Comparison of ENCODE assay signal across 1 cellular context in genomic region chr2:169798718-169799495, GRCh38.
A peak's percentile ranks its signal among the peaks of the same experiment; 100 is the strongest.
TF ChIP-seq lines count a peak whose summit lies in the region.

SSB (plus strand) TSS chr2:169798871; CDS start chr2:169800961, 2,090 bp downstream.

TF ChIP-seq in HepG2, 621 proteins besides CTCF, POLR2A, EP300 and RAD21 (continued from another document and continues in another):
- TF ChIP-seq, protein P1, sequence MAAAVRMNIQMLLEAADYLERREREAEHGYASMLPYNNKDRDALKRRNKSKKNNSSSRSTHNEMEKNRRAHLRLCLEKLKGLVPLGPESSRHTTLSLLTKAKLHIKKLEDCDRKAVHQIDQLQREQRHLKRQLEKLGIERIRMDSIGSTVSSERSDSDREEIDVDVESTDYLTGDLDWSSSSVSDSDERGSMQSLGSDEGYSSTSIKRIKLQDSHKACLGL (CRISPR knock-in tag; IDR thresholded peaks at IDR 0.05): peak; percentile 84; the same call in 1 of the 2 replicates
- peak; percentile 49 for TF ChIP-seq ELF1 (CRISPR knock-in tag; IDR thresholded peaks at IDR 0.05)
- peak; percentile 66; the same call in 1 of the 2 replicates for TF ChIP-seq CAMTA2 (CRISPR knock-in tag; IDR thresholded peaks at IDR 0.05; ENCODE audit: borderline replicate concordance)
- peak; percentile 67; the same call in 1 of the 2 replicates for TF ChIP-seq SP5 (CRISPR knock-in tag; IDR thresholded peaks at IDR 0.05; ENCODE audit: borderline replicate concordance, low read depth)
- no peak for TF ChIP-seq PHF5A (CRISPR knock-in tag; IDR thresholded peaks at IDR 0.05; ENCODE audit: low read depth, unreplicated experiment)
- no peak for TF ChIP-seq JUND (CRISPR knock-in tag; IDR thresholded peaks at IDR 0.05)
- TF ChIP-seq, protein P2, sequence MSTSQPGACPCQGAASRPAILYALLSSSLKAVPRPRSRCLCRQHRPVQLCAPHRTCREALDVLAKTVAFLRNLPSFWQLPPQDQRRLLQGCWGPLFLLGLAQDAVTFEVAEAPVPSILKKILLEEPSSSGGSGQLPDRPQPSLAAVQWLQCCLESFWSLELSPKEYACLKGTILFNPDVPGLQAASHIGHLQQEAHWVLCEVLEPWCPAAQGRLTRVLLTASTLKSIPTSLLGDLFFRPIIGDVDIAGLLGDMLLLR (CRISPR knock-in tag; IDR thresholded peaks at IDR 0.05): peak; percentile 95
- TF ChIP-seq, protein P3, sequence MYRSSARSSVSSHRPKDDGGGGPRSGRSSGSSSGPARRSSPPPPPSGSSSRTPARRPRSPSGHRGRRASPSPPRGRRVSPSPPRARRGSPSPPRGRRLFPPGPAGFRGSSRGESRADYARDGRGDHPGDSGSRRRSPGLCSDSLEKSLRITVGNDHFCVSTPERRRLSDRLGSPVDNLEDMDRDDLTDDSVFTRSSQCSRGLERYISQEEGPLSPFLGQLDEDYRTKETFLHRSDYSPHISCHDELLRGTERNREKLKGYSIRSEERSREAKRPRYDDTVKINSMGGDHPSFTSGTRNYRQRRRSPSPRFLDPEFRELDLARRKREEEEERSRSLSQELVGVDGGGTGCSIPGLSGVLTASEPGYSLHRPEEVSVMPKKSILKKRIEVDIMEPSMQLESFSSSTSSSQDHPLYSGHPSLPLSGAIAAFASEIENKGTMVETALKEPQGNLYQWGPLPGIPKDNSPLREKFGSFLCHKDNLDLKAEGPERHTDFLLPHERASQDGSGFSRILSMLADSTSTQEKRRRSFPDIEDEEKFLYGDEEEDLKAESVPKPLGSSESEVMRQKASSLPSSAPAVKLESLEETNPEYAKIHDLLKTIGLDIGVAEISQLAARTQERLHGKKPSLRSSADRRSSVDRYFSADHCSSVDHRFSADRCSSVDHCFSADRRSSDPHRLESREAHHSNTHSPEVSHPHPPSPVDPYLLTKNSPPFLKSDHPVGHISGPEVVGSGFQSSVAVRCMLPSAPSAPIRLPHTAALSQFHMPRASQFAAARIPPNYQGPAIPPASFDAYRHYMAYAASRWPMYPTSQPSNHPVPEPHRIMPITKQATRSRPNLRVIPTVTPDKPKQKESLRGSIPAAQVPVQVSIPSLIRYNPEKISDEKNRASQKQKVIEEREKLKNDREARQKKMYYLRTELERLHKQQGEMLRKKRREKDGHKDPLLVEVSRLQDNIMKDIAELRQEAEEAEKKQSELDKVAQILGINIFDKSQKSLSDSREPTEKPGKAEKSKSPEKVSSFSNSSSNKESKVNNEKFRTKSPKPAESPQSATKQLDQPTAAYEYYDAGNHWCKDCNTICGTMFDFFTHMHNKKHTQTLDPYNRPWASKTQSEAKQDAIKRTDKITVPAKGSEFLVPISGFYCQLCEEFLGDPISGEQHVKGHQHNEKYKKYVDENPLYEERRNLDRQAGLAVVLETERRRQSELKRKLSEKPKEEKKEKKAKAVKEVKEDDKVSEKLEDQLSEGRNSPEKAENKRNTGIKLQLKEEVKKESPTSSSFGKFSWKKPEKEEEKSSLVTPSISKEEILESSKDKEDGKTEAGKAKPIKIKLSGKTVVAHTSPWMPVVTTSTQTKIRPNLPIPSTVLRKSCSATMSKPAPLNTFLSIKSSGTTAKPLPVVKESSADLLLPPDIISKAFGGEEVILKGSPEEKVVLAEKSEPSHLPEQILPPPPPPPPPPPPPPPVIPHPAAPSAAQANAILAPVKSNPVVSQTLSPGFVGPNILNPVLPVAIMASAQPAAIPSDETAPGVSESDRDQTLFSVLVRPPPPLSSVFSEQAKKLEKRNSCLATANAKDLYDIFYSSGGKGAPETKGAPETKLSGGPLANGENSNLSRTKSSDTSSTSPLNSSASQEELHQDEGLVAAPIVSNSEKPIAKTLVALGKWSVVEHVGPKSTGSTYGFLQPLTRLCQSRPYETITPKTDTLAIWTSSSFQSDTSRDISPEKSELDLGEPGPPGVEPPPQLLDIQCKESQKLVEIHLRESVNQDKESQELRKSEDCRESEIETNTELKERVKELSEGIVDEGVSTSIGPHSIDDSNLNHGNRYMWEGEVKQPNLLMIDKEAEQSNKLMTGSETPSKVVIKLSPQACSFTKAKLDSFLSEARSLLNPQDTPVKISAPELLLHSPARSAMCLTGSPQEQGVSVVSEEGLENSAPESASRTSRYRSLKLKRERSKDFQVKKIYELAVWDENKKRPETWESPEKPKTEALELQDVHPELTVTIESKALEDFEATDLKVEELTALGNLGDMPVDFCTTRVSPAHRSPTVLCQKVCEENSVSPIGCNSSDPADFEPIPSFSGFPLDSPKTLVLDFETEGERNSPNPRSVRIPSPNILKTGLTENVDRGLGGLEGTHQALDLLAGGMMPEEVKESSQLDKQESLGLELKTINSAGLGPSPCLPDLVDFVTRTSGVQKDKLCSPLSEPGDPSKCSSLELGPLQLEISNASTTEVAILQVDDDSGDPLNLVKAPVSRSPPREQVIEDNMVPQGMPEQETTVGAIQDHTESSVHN (CRISPR knock-in tag; IDR thresholded peaks at IDR 0.05): peak; percentile 79; the same call in 1 of the 2 replicates
- no peak for TF ChIP-seq PLRG1 (conservative IDR thresholded peaks at IDR 0.05)
- no peak for TF ChIP-seq TBL1XR1 (IDR thresholded peaks at IDR 0.05; ENCODE audit: borderline replicate concordance, low read length, partially characterized antibody)
- TF ChIP-seq TRIM24 (CRISPR knock-in tag; IDR thresholded peaks at IDR 0.05): no peak
- no peak for TF ChIP-seq ZBTB3 (CRISPR knock-in tag; IDR thresholded peaks at IDR 0.05; ENCODE audit: borderline replicate concordance, low read depth)
- no peak for TF ChIP-seq ATF1 (CRISPR knock-in tag; IDR thresholded peaks at IDR 0.05)
- TF ChIP-seq MED1 (CRISPR knock-in tag; IDR thresholded peaks at IDR 0.05): peak; percentile 59
- TF ChIP-seq ZFX (CRISPR knock-in tag; IDR thresholded peaks at IDR 0.05; ENCODE audit: low read depth): peak; percentile 98
- TF ChIP-seq FLYWCH1 (CRISPR knock-in tag; IDR thresholded peaks at IDR 0.05): no peak
- peak; percentile 79 for TF ChIP-seq KMT2B (CRISPR knock-in tag; IDR thresholded peaks at IDR 0.05)
- TF ChIP-seq ZNF24 (IDR thresholded peaks at IDR 0.05): no peak
- TF ChIP-seq, protein P4, sequence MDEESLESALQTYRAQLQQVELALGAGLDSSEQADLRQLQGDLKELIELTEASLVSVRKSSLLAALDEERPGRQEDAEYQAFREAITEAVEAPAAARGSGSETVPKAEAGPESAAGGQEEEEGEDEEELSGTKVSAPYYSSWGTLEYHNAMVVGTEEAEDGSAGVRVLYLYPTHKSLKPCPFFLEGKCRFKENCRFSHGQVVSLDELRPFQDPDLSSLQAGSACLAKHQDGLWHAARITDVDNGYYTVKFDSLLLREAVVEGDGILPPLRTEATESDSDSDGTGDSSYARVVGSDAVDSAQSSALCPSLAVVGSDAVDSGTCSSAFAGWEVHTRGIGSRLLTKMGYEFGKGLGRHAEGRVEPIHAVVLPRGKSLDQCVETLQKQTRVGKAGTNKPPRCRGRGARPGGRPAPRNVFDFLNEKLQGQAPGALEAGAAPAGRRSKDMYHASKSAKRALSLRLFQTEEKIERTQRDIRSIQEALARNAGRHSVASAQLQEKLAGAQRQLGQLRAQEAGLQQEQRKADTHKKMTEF (CRISPR knock-in tag; IDR thresholded peaks at IDR 0.05): peak; percentile 84
- peak; percentile 96 for TF ChIP-seq KMT2A (CRISPR knock-in tag; IDR thresholded peaks at IDR 0.05)
- TF ChIP-seq ZNF256 (CRISPR knock-in tag; conservative IDR thresholded peaks at IDR 0.05): no peak
- no peak for TF ChIP-seq ZNF674 (CRISPR knock-in tag; IDR thresholded peaks at IDR 0.05; ENCODE audit: low read depth)
- 0 out of 2 replicates have a peak, but pooled peaks have one; percentile 43 for TF ChIP-seq FOXA3 (CRISPR knock-in tag; IDR thresholded peaks at IDR 0.05)
- no peak for TF ChIP-seq ZNF33A (CRISPR knock-in tag; IDR thresholded peaks at IDR 0.05; ENCODE audit: borderline replicate concordance)
- 0 out of 2 replicates have a peak, but pooled peaks have one; percentile 59 for TF ChIP-seq ZNF317 (CRISPR knock-in tag; IDR thresholded peaks at IDR 0.05)
- peak; percentile 94 for TF ChIP-seq ZNF619 (CRISPR knock-in tag; IDR thresholded peaks at IDR 0.05)
- TF ChIP-seq ZNF841 (CRISPR knock-in tag; IDR thresholded peaks at IDR 0.05; ENCODE audit: borderline replicate concordance): no peak
- TF ChIP-seq BCL3 (CRISPR knock-in tag; IDR thresholded peaks at IDR 0.05): peak; percentile 92
- TF ChIP-seq ZNF33B (CRISPR knock-in tag; IDR thresholded peaks at IDR 0.05): peak; percentile 66; the same call in 1 of the 2 replicates
- no peak for TF ChIP-seq ZNF251 (CRISPR knock-in tag; IDR thresholded peaks at IDR 0.05)
- no peak for TF ChIP-seq CREB1 (IDR thresholded peaks at IDR 0.05)
- TF ChIP-seq CREB1 (CRISPR knock-in tag; IDR thresholded peaks at IDR 0.05): no peak
- no peak for TF ChIP-seq SIX1 (CRISPR knock-in tag; IDR thresholded peaks at IDR 0.05; ENCODE audit: borderline replicate concordance)
- TF ChIP-seq ZNF331 (CRISPR knock-in tag; IDR thresholded peaks at IDR 0.05): peak; percentile 71
- TF ChIP-seq FOSL1 (CRISPR knock-in tag; IDR thresholded peaks at IDR 0.05; ENCODE audit: borderline replicate concordance): no peak
- TF ChIP-seq, protein P5, sequence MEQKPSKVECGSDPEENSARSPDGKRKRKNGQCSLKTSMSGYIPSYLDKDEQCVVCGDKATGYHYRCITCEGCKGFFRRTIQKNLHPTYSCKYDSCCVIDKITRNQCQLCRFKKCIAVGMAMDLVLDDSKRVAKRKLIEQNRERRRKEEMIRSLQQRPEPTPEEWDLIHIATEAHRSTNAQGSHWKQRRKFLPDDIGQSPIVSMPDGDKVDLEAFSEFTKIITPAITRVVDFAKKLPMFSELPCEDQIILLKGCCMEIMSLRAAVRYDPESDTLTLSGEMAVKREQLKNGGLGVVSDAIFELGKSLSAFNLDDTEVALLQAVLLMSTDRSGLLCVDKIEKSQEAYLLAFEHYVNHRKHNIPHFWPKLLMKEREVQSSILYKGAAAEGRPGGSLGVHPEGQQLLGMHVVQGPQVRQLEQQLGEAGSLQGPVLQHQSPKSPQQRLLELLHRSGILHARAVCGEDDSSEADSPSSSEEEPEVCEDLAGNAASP (CRISPR knock-in tag; IDR thresholded peaks at IDR 0.05; ENCODE audit: borderline replicate concordance): no peak
- no peak for TF ChIP-seq FIP1L1 (IDR thresholded peaks at IDR 0.05; ENCODE audit: borderline replicate concordance, insufficient read depth, low read depth, low read length)
- no peak for TF ChIP-seq NR3C1 (CRISPR knock-in tag; IDR thresholded peaks at IDR 0.05)
- no peak for TF ChIP-seq SOX6 (IDR thresholded peaks at IDR 0.05)
- TF ChIP-seq SOX6 (CRISPR knock-in tag; IDR thresholded peaks at IDR 0.05): peak; percentile 72
- TF ChIP-seq ZNF570 (CRISPR knock-in tag; IDR thresholded peaks at IDR 0.05; ENCODE audit: borderline replicate concordance): no peak
- no peak for TF ChIP-seq ZNF431 (CRISPR knock-in tag; IDR thresholded peaks at IDR 0.05; ENCODE audit: borderline replicate concordance, low read depth)
- TF ChIP-seq MEIS1 (CRISPR knock-in tag; IDR thresholded peaks at IDR 0.05; ENCODE audit: borderline replicate concordance): 0 out of 2 replicates have a peak, but pooled peaks have one; percentile 69
- TF ChIP-seq MXD4 (CRISPR knock-in tag; IDR thresholded peaks at IDR 0.05): peak; percentile 89
- TF ChIP-seq ZNF747 (CRISPR knock-in tag; IDR thresholded peaks at IDR 0.05; ENCODE audit: borderline replicate concordance): peak; percentile 43; the same call in 1 of the 2 replicates
- TF ChIP-seq TRAFD1 (CRISPR knock-in tag; IDR thresholded peaks at IDR 0.05; ENCODE audit: borderline replicate concordance): no peak
- TF ChIP-seq, protein P6, sequence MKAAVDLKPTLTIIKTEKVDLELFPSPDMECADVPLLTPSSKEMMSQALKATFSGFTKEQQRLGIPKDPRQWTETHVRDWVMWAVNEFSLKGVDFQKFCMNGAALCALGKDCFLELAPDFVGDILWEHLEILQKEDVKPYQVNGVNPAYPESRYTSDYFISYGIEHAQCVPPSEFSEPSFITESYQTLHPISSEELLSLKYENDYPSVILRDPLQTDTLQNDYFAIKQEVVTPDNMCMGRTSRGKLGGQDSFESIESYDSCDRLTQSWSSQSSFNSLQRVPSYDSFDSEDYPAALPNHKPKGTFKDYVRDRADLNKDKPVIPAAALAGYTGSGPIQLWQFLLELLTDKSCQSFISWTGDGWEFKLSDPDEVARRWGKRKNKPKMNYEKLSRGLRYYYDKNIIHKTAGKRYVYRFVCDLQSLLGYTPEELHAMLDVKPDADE (CRISPR knock-in tag; IDR thresholded peaks at IDR 0.05): no peak
- TF ChIP-seq TMF1 (CRISPR knock-in tag; IDR thresholded peaks at IDR 0.05; ENCODE audit: low read depth): peak; percentile 86
- no peak for TF ChIP-seq ZBTB7B (CRISPR knock-in tag; IDR thresholded peaks at IDR 0.05)
- TF ChIP-seq ZNF513 (CRISPR knock-in tag; conservative IDR thresholded peaks at IDR 0.05): no peak
- no peak for TF ChIP-seq ZNF121 (CRISPR knock-in tag; IDR thresholded peaks at IDR 0.05)
- TF ChIP-seq HOXA9 (CRISPR knock-in tag; IDR thresholded peaks at IDR 0.05; ENCODE audit: borderline replicate concordance): no peak
- TF ChIP-seq ZNF550 (CRISPR knock-in tag; IDR thresholded peaks at IDR 0.05; ENCODE audit: borderline replicate concordance): 0 out of 2 replicates have a peak, but pooled peaks have one; percentile 80
